Comparison of ENCODE assay signal across 30 cellular contexts in genomic region chr10:124469956-124470484, GRCh38. TPM values are rescaled to one million over a fixed set of nuclear protein-coding genes. Genes with fewer than 3 reads are reported as not detected.
DNase-seq lines count a peak whose midpoint lies in the region; ATAC-seq lines count a peak whose summit lies in the region.
"Had no signal": no experiment of that assay in that cellular context is flagged by ENCODE, and none has a peak within 500 bp of the region (broad histone marks: within the 10 kb centered on the region; RNA-seq: fewer than 3 reads in every experiment).

No MANE protein-coding gene starts in this region.

- H3K9ac ChIP-seq in iPS-20b (ENCODE audit: low read depth, low read length), result peak overlapping the region; percentile 63; the same call in 1 of the 2 replicates
- H3K9ac ChIP-seq: parathyroid adenoma, SK-N-SH had no signal

- H3K4me1 ChIP-seq in iPS-20b (ENCODE audit: insufficient read depth, low read length), result peaks cover 37% of the 10 kb centered on the region
- H3K4me1 ChIP-seq: parathyroid adenoma, tibial nerve had no signal

- H3K36me3 Mint-ChIP-seq in activated CD8-positive, alpha-beta memory T cell treated with anti-CD3 and anti-CD28 coated beads, Interleukin-2, amount 10 ng/mL, durations not matched to agents 7 days and 5 days, result no peaks in the 10 kb centered on the region
- no peaks in the 10 kb centered on the region for H3K36me3 Mint-ChIP-seq in activated T-helper 17 cell treated with anti-CD3 and anti-CD28 coated beads, Interleukin-2, amount 50 U/mL, for 72 hours (ENCODE audit: low read depth)
- H3K36me3 Mint-ChIP-seq in stimulated activated effector memory CD8-positive, alpha-beta T cell treated with anti-CD3 and anti-CD28 coated beads, Interleukin-12 subunit alpha, Interleukin-12 subunit beta, amount 100 ng/mL, for 72 hours, result no peaks in the 10 kb centered on the region
- H3K36me3 Mint-ChIP-seq: immature natural killer cell, memory B cell had no signal

- peaks cover 9% of the 10 kb centered on the region for H3K4me1 Mint-ChIP-seq in activated CD8-positive, alpha-beta memory T cell treated with anti-CD3 and anti-CD28 coated beads, Interleukin-2, amount 10 ng/mL, durations not matched to agents 7 days and 5 days
- peaks cover 12% of the 10 kb centered on the region for H3K4me1 Mint-ChIP-seq in activated T-helper 17 cell treated with anti-CD3 and anti-CD28 coated beads, Interleukin-2, amount 50 U/mL, for 72 hours
- H3K4me1 Mint-ChIP-seq in stimulated activated effector memory CD8-positive, alpha-beta T cell treated with anti-CD3 and anti-CD28 coated beads, Interleukin-12 subunit alpha, Interleukin-12 subunit beta, amount 100 ng/mL, for 72 hours, result peaks cover 6% of the 10 kb centered on the region

- H3K27ac Mint-ChIP-seq in activated CD8-positive, alpha-beta memory T cell treated with anti-CD3 and anti-CD28 coated beads, Interleukin-2, amount 10 ng/mL, durations not matched to agents 7 days and 5 days, result no peak overlapping the region
- H3K27ac Mint-ChIP-seq in activated T-helper 17 cell treated with anti-CD3 and anti-CD28 coated beads, Interleukin-2, amount 50 U/mL, for 72 hours, result no peak overlapping the region
- no peak overlapping the region for H3K27ac Mint-ChIP-seq in stimulated activated effector memory CD8-positive, alpha-beta T cell treated with anti-CD3 and anti-CD28 coated beads, Interleukin-12 subunit alpha, Interleukin-12 subunit beta, amount 100 ng/mL, for 72 hours
- H3K27ac Mint-ChIP-seq: activated T-cell treated with anti-CD3 and anti-CD28 coated beads, Interleukin-2, amount 50 U/mL, for 72 hours; HFFc6; immature natural killer cell; memory B cell; nephron progenitor cell had no signal

- H3K9me3 Mint-ChIP-seq in activated CD8-positive, alpha-beta memory T cell treated with anti-CD3 and anti-CD28 coated beads, Interleukin-2, amount 10 ng/mL, durations not matched to agents 7 days and 5 days (ENCODE audit: low read depth), result no peaks in the 10 kb centered on the region
- no peaks in the 10 kb centered on the region for H3K9me3 Mint-ChIP-seq in activated T-helper 17 cell treated with anti-CD3 and anti-CD28 coated beads, Interleukin-2, amount 50 U/mL, for 72 hours
- no peaks in the 10 kb centered on the region for H3K9me3 Mint-ChIP-seq in stimulated activated effector memory CD8-positive, alpha-beta T cell treated with anti-CD3 and anti-CD28 coated beads, Interleukin-12 subunit alpha, Interleukin-12 subunit beta, amount 100 ng/mL, for 72 hours
- H3K9me3 Mint-ChIP-seq: activated T-cell treated with anti-CD3 and anti-CD28 coated beads, Interleukin-2, amount 50 U/mL, for 72 hours; HFFc6; immature natural killer cell; memory B cell; nephron progenitor cell had no signal

- DNase-seq in activated CD8-positive, alpha-beta memory T cell treated with anti-CD3 and anti-CD28 coated beads, Interleukin-2, amount 10 ng/mL, durations not matched to agents 7 days and 5 days, result no peak
- no peak for DNase-seq in activated CD8-positive, alpha-beta memory T cell treated with anti-CD3 and anti-CD28 coated beads, Interleukin-2, amount 50 U/mL, for 4 hours
- no peak for DNase-seq in stimulated activated effector memory CD8-positive, alpha-beta T cell treated with anti-CD3 and anti-CD28 coated beads, Interleukin-12 subunit alpha, Interleukin-12 subunit beta, amount 100 ng/mL, for 72 hours (ENCODE audit: low spot score in 2 of 2)
- no peak for DNase-seq in UCSD-AML1 (lab: John Stamatoyannopoulos, UW; ENCODE audit: unreplicated experiment)
- DNase-seq: activated CD4-positive, alpha-beta T cell treated with anti-CD3 and anti-CD28 coated beads, Interleukin-2, amount 50 U/mL, for 4 hours; activated CD4-positive, CD25-positive, alpha-beta regulatory T cell; activated naive CD4-positive, alpha-beta T cell; activated T-cell treated with anti-CD3 and anti-CD28 coated beads, Interleukin-2, amount 50 U/mL, for 72 hours; C1 segment of cervical spinal cord; caudate nucleus; foreskin fibroblast; HFFc6; immature natural killer cell; NCI-H1105; NCI-H187 treated with DMSO at 0.1 percent for 48 hours; NCI-H524 treated with DMSO at 0.1 percent for 48 hours; nephron progenitor cell; SK-N-SH; stimulated activated CD8-positive, alpha-beta memory T cell treated with anti-CD3 and anti-CD28 coated beads, Interleukin-4, amount 100 ng/mL, for 48 hours had no signal

- H3K9me3 ChIP-seq in iPS-20b (ENCODE audit: insufficient read depth, low read depth, low read length), result no peaks in the 10 kb centered on the region
- H3K9me3 ChIP-seq: SK-N-SH, tibial nerve had no signal

- H3K36me3 ChIP-seq in iPS-20b (ENCODE audit: insufficient read depth, low read depth, low read length), result no peaks in the 10 kb centered on the region
- H3K36me3 ChIP-seq: tibial nerve had no signal

- H3K27ac ChIP-seq in iPS-20b (ENCODE audit: low read length), result peak overlapping the region; percentile 80
- H3K27ac ChIP-seq: 22Rv1, parathyroid adenoma, tibial nerve had no signal

- H3K4me3 Mint-ChIP-seq in activated CD8-positive, alpha-beta memory T cell treated with anti-CD3 and anti-CD28 coated beads, Interleukin-2, amount 10 ng/mL, durations not matched to agents 7 days and 5 days, result no peak overlapping the region
- H3K4me3 Mint-ChIP-seq in activated T-helper 17 cell treated with anti-CD3 and anti-CD28 coated beads, Interleukin-2, amount 50 U/mL, for 72 hours, result no peak overlapping the region
- H3K4me3 Mint-ChIP-seq in stimulated activated effector memory CD8-positive, alpha-beta T cell treated with anti-CD3 and anti-CD28 coated beads, Interleukin-12 subunit alpha, Interleukin-12 subunit beta, amount 100 ng/mL, for 72 hours, result no peak overlapping the region
- H3K4me3 Mint-ChIP-seq: activated T-cell treated with anti-CD3 and anti-CD28 coated beads, Interleukin-2, amount 50 U/mL, for 72 hours; HFFc6; immature natural killer cell; memory B cell; nephron progenitor cell had no signal

- no peaks in the 10 kb centered on the region for H3K27me3 ChIP-seq in iPS-20b (ENCODE audit: insufficient read depth, low read length)
- H3K27me3 ChIP-seq: tibial nerve had no signal

- peak overlapping the region; percentile 55; the same call in 1 of the 2 replicates for H3K4me3 ChIP-seq in iPS-20b (ENCODE audit: low read length)
- H3K4me3 ChIP-seq: tibial nerve had no signal

- CTCF ChIA-PET in activated CD8-positive, alpha-beta memory T cell treated with anti-CD3 and anti-CD28 coated beads, Interleukin-2, amount 10 ng/mL, durations not matched to agents 7 days and 5 days (lab: Charles Lee), result no interaction called here

- ATAC-seq in activated CD8-positive, alpha-beta memory T cell treated with anti-CD3 and anti-CD28 coated beads, Interleukin-2, amount 10 ng/mL, durations not matched to agents 7 days and 5 days, result peak; percentile 24
- ATAC-seq in activated T-helper 17 cell treated with anti-CD3 and anti-CD28 coated beads, Interleukin-2, amount 50 U/mL, for 72 hours (replicated peaks), result peak; percentile 11
- peak; percentile 12 for ATAC-seq in stimulated activated effector memory CD8-positive, alpha-beta T cell treated with anti-CD3 and anti-CD28 coated beads, Interleukin-12 subunit alpha, Interleukin-12 subunit beta, amount 100 ng/mL, for 72 hours
- ATAC-seq in GM18907 (IDR thresholded peaks at IDR 0.05; ENCODE audit: unreplicated experiment) (no peak), HG02763 (IDR thresholded peaks at IDR 0.05; ENCODE audit: unreplicated experiment) (no peak)

- no peaks in the 10 kb centered on the region for H3K27me3 Mint-ChIP-seq in activated CD8-positive, alpha-beta memory T cell treated with anti-CD3 and anti-CD28 coated beads, Interleukin-2, amount 10 ng/mL, durations not matched to agents 7 days and 5 days
- no peaks in the 10 kb centered on the region for H3K27me3 Mint-ChIP-seq in activated T-helper 17 cell treated with anti-CD3 and anti-CD28 coated beads, Interleukin-2, amount 50 U/mL, for 72 hours
- H3K27me3 Mint-ChIP-seq: memory B cell had no signal

RNA-seq across cellular contexts. Expression of gene LHPP, which starts 8.4 kb away (rescaled TPM):
- total RNA-seq in activated CD8-positive, alpha-beta memory T cell treated with anti-CD3 and anti-CD28 coated beads, Interleukin-2, amount 10 ng/mL, durations not matched to agents 7 days and 5 days, result 10 to 100 TPM; 10.6 to 16.7 TPM
- total RNA-seq in activated T-helper 17 cell treated with anti-CD3 and anti-CD28 coated beads, Interleukin-2, amount 50 U/mL, for 72 hours, result 10 to 100 TPM in 1 of 2 donors, 1 to 10 TPM in 1; 7.4 to 10.6 TPM

RNA-seq across cellular contexts. Expression of gene NKX1-2, which starts 20.2 kb away (rescaled TPM):
- total RNA-seq in activated CD8-positive, alpha-beta memory T cell treated with anti-CD3 and anti-CD28 coated beads, Interleukin-2, amount 10 ng/mL, durations not matched to agents 7 days and 5 days, result not detected
- not detected for total RNA-seq in activated T-helper 17 cell treated with anti-CD3 and anti-CD28 coated beads, Interleukin-2, amount 50 U/mL, for 72 hours
- total RNA-seq: activated T-cell treated with anti-CD3 and anti-CD28 coated beads, Interleukin-2, amount 50 U/mL, for 72 hours; HFFc6; HT-29; sciatic nerve; T-helper 1 cell treated with Interleukin-12 subunit alpha and Interleukin-12 subunit beta and Interleukin-4 antibody, amounts not matched to agents 30 ng/mL and 1 ng/mL, for 36 hours; tibial nerve had no signal

RNA-seq across cellular contexts. Expression of gene OAT, which starts 51.3 kb away (rescaled TPM):
- 10 to 100 TPM; 18.7 to 32.3 TPM for total RNA-seq in activated CD8-positive, alpha-beta memory T cell treated with anti-CD3 and anti-CD28 coated beads, Interleukin-2, amount 10 ng/mL, durations not matched to agents 7 days and 5 days
- 10 to 100 TPM; 21.0 to 35.6 TPM for total RNA-seq in activated T-helper 17 cell treated with anti-CD3 and anti-CD28 coated beads, Interleukin-2, amount 50 U/mL, for 72 hours

Comparison
In these comparisons a context has a peak if more than half of its experiments do, and no peak if none do; other contexts are left out.
1. ATAC-seq: peak in activated CD8-positive, alpha-beta memory T cell treated with anti-CD3 and anti-CD28 coated beads, Interleukin-2, amount 10 ng/mL, durations not matched to agents 7 days and 5 days (single experiment), activated T-helper 17 cell treated with anti-CD3 and anti-CD28 coated beads, Interleukin-2, amount 50 U/mL, for 72 hours (single experiment) and stimulated activated effector memory CD8-positive, alpha-beta T cell treated with anti-CD3 and anti-CD28 coated beads, Interleukin-12 subunit alpha, Interleukin-12 subunit beta, amount 100 ng/mL, for 72 hours (single experiment); none in GM18907 (single experiment) and HG02763 (single experiment).